Comparison of ENCODE assay signal across 1 cellular context in the genomic region with DNA sequence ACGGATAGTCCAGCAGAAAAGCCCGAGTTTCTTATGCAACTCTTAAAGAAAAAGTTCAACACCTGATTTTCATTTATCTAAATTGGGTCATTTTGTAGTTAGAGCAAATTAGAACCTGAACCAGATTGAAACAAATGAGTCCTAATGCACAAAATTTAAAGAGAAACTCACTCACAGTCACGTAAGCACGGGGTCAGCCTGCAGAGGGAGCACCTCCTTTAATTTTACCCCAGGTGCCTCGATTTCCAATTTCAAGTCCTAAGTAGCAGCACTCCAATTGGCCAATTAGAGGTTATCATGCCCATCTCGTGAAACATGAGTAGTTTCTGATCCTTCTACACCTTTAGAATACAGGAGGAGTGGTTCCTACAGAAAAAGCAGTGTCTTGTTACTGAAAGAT.
TF ChIP-seq lines count a peak whose summit lies in the region.

No MANE protein-coding gene starts in this region.

TF ChIP-seq in GM12878, 131 proteins besides CTCF, POLR2A, EP300 and RAD21 (continued from another document):
- TF ChIP-seq, protein P1, sequence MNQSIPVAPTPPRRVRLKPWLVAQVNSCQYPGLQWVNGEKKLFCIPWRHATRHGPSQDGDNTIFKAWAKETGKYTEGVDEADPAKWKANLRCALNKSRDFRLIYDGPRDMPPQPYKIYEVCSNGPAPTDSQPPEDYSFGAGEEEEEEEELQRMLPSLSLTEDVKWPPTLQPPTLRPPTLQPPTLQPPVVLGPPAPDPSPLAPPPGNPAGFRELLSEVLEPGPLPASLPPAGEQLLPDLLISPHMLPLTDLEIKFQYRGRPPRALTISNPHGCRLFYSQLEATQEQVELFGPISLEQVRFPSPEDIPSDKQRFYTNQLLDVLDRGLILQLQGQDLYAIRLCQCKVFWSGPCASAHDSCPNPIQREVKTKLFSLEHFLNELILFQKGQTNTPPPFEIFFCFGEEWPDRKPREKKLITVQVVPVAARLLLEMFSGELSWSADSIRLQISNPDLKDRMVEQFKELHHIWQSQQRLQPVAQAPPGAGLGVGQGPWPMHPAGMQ (IDR thresholded peaks at IDR 0.05; ENCODE audit: borderline replicate concordance), result no peak
- no peak for TF ChIP-seq CBFB (IDR thresholded peaks at IDR 0.05; ENCODE audit: low read depth)
- TF ChIP-seq TARDBP (IDR thresholded peaks at IDR 0.05; ENCODE audit: borderline replicate concordance), result no peak
- TF ChIP-seq SRF (IDR thresholded peaks at IDR 0.05; ENCODE audit: low read depth in 2 of 2, low read length in 2 of 2), result no peak
